Comparison of ENCODE assay signal across 10 cellular contexts in the genomic region with DNA sequence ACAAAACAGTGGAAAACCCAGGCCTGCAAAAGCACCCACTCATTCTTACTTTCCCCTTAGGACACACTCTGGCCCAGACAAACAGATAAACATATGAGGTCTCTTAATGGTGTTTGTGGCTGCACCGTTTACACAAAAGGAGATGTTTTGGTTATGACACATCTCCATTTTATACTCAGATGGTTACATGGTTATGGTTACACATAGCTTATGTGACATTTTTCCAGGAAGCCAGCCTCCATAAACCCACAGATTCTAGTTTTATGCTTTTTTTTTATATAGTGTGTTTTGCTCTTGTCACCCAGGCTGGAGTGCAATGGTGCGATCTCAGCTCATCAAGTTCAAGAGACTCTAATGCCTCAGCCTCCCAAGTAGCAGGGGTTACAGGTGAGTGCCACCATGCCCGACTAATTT. TPM values are rescaled to one million over a fixed set of nuclear protein-coding genes. Genes with fewer than 3 reads are reported as not detected.
A peak's percentile ranks its signal among the peaks of the same experiment; 100 is the strongest.
DNase-seq lines count a peak whose midpoint lies in the region; TF ChIP-seq lines count a peak whose summit lies in the region.
"Had no signal": no experiment of that assay in that cellular context is flagged by ENCODE, and none has a peak within 500 bp of the region (broad histone marks: within the 10 kb centered on the region; RNA-seq: fewer than 3 reads in every experiment).

No MANE protein-coding gene starts in this region.

- H3K4me1 ChIP-seq in Karpas-422 (ENCODE audit: low read length), result no peaks in the 10 kb centered on the region

- H3K4me3 ChIP-seq in astrocyte of the spinal cord (ENCODE audit: low read depth, low read length), result no peak overlapping the region
- H3K4me3 ChIP-seq in Karpas-422 (ENCODE audit: low read length), result no peak overlapping the region

- H3K36me3 ChIP-seq in Karpas-422 (ENCODE audit: insufficient read depth, low read length), result no peaks in the 10 kb centered on the region

- no peak overlapping the region for H3K4me2 ChIP-seq in Karpas-422 (ENCODE audit: low read depth, low read length, poor library complexity, severe bottlenecking)

- peak; percentile 50 for DNase-seq in GM04503 (ENCODE audit: low read depth)
- peak; percentile 79 for DNase-seq in LHCN-M2 (ENCODE audit: low read depth)
- DNase-seq in astrocyte of the spinal cord (ENCODE audit: low read depth, low spot score), result peak; percentile 86
- peak; percentile 41 for DNase-seq in renal cortical epithelial cell (ENCODE audit: low read depth)
- DNase-seq in Karpas-422, result no peak
- DNase-seq in SIG-M5 treated with dmso at 0.1 percent for 504 hours (lab: John Stamatoyannopoulos, UW; ENCODE audit: unreplicated experiment), result no peak
- DNase-seq in NCI-H2029 (lab: John Stamatoyannopoulos, UW), result no peak
- DNase-seq: effector memory CD4-positive, alpha-beta T cell; NCI-H510A; nucleus accumbens had no signal

- H3K9me2 ChIP-seq in Karpas-422 (replicated peaks; ENCODE audit: insufficient read depth, low read length), result no peaks in the 10 kb centered on the region

- no peak overlapping the region for H3K9ac ChIP-seq in Karpas-422 (ENCODE audit: low read length)

- no peaks in the 10 kb centered on the region; the same call in 1 of the 2 replicates for H3K27me3 ChIP-seq in Karpas-422 (ENCODE audit: low read length)

- no peaks in the 10 kb centered on the region for H3K9me3 ChIP-seq in Karpas-422 (ENCODE audit: low read length)

- H3K27ac ChIP-seq in Karpas-422 (ENCODE audit: low read length), result no peak overlapping the region

- H4K20me1 ChIP-seq in Karpas-422 (ENCODE audit: insufficient read depth, low read depth, low read length), result no peaks in the 10 kb centered on the region

- no peak for TF ChIP-seq CTCF in astrocyte of the spinal cord (IDR thresholded peaks at IDR 0.05; ENCODE audit: low read depth, low read length)

- in situ Hi-C loops in astrocyte of the spinal cord (cut with HindIII; ENCODE audit: low sequenced_read_pairs), result no loop called here

- no peaks in the 10 kb centered on the region for H3K79me2 ChIP-seq in Karpas-422 (ENCODE audit: low read length)

- H2AFZ ChIP-seq in Karpas-422 (ENCODE audit: low read length), result no peak overlapping the region

RNA-seq across cellular contexts. Expression of a gene that starts 3.5 kb away (rescaled TPM):
- not detected in 2 replicates for total RNA-seq in LHCN-M2 (2014; rRNA removed)
- polyA plus RNA-seq in LHCN-M2 (2012), result not detected
- under 0.01 and 4.1 TPM in 2 replicates for total RNA-seq in renal cortical epithelial cell
- total RNA-seq in Karpas-422 (2014; rRNA removed; shearing (Covaris generic); ENCODE audit: low replicate concordance), result not detected in 2 replicates

Comparison
In these comparisons a context has a peak if more than half of its experiments do, and no peak if none do; other contexts are left out.
1. DNase-seq: peak in GM04503 (single experiment), LHCN-M2 (single experiment), astrocyte of the spinal cord (single experiment) and renal cortical epithelial cell (single experiment); none in Karpas-422 (single experiment), SIG-M5 treated with dmso at 0.1 percent for 504 hours (single experiment) and NCI-H2029 (single experiment).